In the genomic region with DNA sequence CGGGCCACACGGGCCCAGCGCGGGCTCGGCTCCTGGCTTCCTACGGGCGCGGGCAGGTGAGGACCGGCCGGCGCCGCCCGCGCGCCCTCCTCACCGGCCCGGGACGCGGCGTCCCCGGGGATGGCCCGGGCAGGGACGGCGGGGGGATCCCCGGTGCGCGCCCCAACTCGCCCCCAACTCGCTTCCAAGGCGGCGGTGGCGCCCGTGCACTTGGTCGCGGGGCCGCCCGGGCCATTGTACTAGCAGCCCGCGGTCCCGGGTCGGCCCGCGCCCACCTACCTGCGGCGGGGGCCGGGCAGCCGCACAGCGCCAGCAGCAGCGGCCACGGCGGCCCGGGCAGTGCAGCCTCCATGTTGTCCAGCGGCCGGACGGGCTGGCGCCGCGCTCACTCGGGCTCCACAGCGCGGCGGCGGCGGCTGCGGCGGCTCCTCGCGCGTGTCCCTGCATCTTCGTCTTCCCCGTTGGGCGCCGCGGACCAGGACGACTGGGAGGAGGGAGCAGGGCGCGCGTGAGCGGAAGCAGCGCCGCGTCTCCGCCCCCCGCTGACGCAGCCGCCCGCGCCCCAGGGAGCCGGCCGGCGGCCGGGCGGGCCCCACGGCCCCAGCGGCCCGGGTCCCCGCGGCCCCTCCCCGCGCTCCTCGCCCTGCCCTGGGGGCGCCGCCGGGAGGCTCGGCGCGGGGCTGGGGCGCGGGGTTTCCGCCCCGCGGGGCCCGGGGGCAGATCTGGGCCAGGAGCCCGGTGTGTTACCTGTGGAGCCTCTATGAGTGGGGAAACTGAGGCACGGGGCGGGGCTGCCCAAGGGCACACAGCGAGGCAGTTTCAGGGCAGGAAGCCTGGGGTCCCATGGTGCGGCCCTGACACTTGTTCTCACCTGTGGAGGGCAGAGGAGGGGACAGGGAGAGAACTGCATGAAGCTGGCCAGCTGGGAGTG, we compare ENCODE assay signal across 8 cellular contexts.
A peak's percentile ranks its signal among the peaks of the same experiment; 100 is the strongest.
DNase-seq lines count a peak whose midpoint lies in the region; ATAC-seq and TF ChIP-seq lines count a peak whose summit lies in the region.

No MANE protein-coding gene starts in this region.

- no peaks in the 10 kb centered on the region for H3K36me3 Mint-ChIP-seq in CD4-positive, alpha-beta memory T cell
- peaks cover 2% of the 10 kb centered on the region for H3K36me3 Mint-ChIP-seq in activated CD8-positive, alpha-beta T cell treated with anti-CD3 and anti-CD28 coated beads, Interleukin-2, amount 10 ng/mL, durations not matched to agents 7 days and 5 days (ENCODE audit: low read depth)

- CTCF ChIA-PET in CD4-positive, alpha-beta memory T cell (lab: Charles Lee; ENCODE audit: partially characterized antibody): no interaction called here
- CTCF ChIA-PET in activated CD8-positive, alpha-beta T cell treated with anti-CD3 and anti-CD28 coated beads, Interleukin-2, amount 10 ng/mL, durations not matched to agents 7 days and 5 days (lab: Charles Lee): interaction anchor here (1.2 kb wide), 1 partner anchor 42 kb away, joined by 3 read pairs; no protein-coding TSS in a partner anchor

- no peaks in the 10 kb centered on the region for H3K9me3 ChIP-seq in CD4-positive, alpha-beta memory T cell (ENCODE audit: control insufficient read depth in 1 of 2, low read length in 2 of 2)

- no peak for TF ChIP-seq CTCF in GM20000 (IDR thresholded peaks at IDR 0.05; ENCODE audit: extremely low read depth, missing control alignments)

- peak overlapping the region; percentile 76 to 87 (median 79) for H3K4me3 Mint-ChIP-seq in CD4-positive, alpha-beta memory T cell
- peak overlapping the region; percentile 88 for H3K4me3 Mint-ChIP-seq in activated CD8-positive, alpha-beta T cell treated with anti-CD3 and anti-CD28 coated beads, Interleukin-2, amount 10 ng/mL, durations not matched to agents 7 days and 5 days

- H3K9me3 Mint-ChIP-seq in CD4-positive, alpha-beta memory T cell: no peaks in the 10 kb centered on the region
- H3K9me3 Mint-ChIP-seq in activated CD8-positive, alpha-beta T cell treated with anti-CD3 and anti-CD28 coated beads, Interleukin-2, amount 10 ng/mL, durations not matched to agents 7 days and 5 days (ENCODE audit: insufficient read depth): no peaks in the 10 kb centered on the region

- H3K27me3 ChIP-seq in CD4-positive, alpha-beta memory T cell (ENCODE audit: insufficient read depth, low read length): no peaks in the 10 kb centered on the region

- intact Hi-C loops in CD4-positive, alpha-beta memory T cell (cut with micrococcal nuclease): loop anchor here (1.0 kb wide), 1 partner anchor 42 kb away; no protein-coding TSS in a partner anchor

- no peaks in the 10 kb centered on the region for H3K36me3 ChIP-seq in CD4-positive, alpha-beta memory T cell (ENCODE audit: insufficient read depth, low read length)

- H3K4me3 ChIP-seq in CD4-positive, alpha-beta memory T cell (ENCODE audit: low read length in 2 of 2): peak overlapping the region in 1 of 2 donors; percentile 41

- H3K4me1 ChIP-seq in CD4-positive, alpha-beta memory T cell (ENCODE audit: insufficient read depth, low read length): peaks cover 31% of the 10 kb centered on the region

- peak; percentile 88 for ATAC-seq in activated CD8-positive, alpha-beta T cell treated with anti-CD3 and anti-CD28 coated beads, Interleukin-2, amount 10 ng/mL, durations not matched to agents 7 days and 5 days

- DNase-seq in CD4-positive, alpha-beta memory T cell: peak; percentile 54 to 64 (median 64)
- DNase-seq in GM20000 (ENCODE audit: low spot score): peak; percentile 95
- peak; percentile 56 for DNase-seq in MV-4-11 (lab: John Stamatoyannopoulos, UW)
- peak; percentile 78 for DNase-seq in activated CD8-positive, alpha-beta T cell treated with anti-CD3 and anti-CD28 coated beads, Interleukin-2, amount 10 ng/mL, durations not matched to agents 7 days and 5 days
- peak; percentile 38 for DNase-seq in effector CD4-positive, alpha-beta T cell
- DNase-seq in medulla oblongata (ENCODE audit: extremely low spot score): peak; percentile 70
- peak; percentile 46 for DNase-seq in stimulated activated CD8-positive, alpha-beta memory T cell treated with anti-CD3 and anti-CD28 coated beads, Interleukin-12 subunit alpha, Interleukin-12 subunit beta, amount 100 ng/mL, for 1 hour (ENCODE audit: low read depth)
- no peak for DNase-seq in GOT3 (lab: John Stamatoyannopoulos, UW)

- H3K27ac Mint-ChIP-seq in CD4-positive, alpha-beta memory T cell: peak overlapping the region in 5 of 7 donors; percentile 53 to 83 (median 73)
- H3K27ac Mint-ChIP-seq in activated CD8-positive, alpha-beta T cell treated with anti-CD3 and anti-CD28 coated beads, Interleukin-2, amount 10 ng/mL, durations not matched to agents 7 days and 5 days: peak overlapping the region; percentile 65

- H3K4me1 Mint-ChIP-seq in CD4-positive, alpha-beta memory T cell: peaks cover 16 to 46% (median 29%) of the 10 kb centered on the region in 4 donors
- H3K4me1 Mint-ChIP-seq in activated CD8-positive, alpha-beta T cell treated with anti-CD3 and anti-CD28 coated beads, Interleukin-2, amount 10 ng/mL, durations not matched to agents 7 days and 5 days (ENCODE audit: low read depth): peaks cover 39% of the 10 kb centered on the region

- POLR2A ChIA-PET in CD4-positive, alpha-beta memory T cell (lab: Charles Lee; ENCODE audit: partially characterized antibody): no interaction called here
- POLR2A ChIA-PET in activated CD8-positive, alpha-beta T cell treated with anti-CD3 and anti-CD28 coated beads, Interleukin-2, amount 10 ng/mL, durations not matched to agents 7 days and 5 days (lab: Charles Lee): interaction anchor here (0.6 kb wide), 1 partner anchor 14 kb away, joined by 4 read pairs; no protein-coding TSS in a partner anchor

- peak overlapping the region; percentile 55 for H3K27ac ChIP-seq in CD4-positive, alpha-beta memory T cell (ENCODE audit: low read depth, low read length)

- H3K27me3 Mint-ChIP-seq in CD4-positive, alpha-beta memory T cell: no peaks in the 10 kb centered on the region
- H3K27me3 Mint-ChIP-seq in activated CD8-positive, alpha-beta T cell treated with anti-CD3 and anti-CD28 coated beads, Interleukin-2, amount 10 ng/mL, durations not matched to agents 7 days and 5 days (ENCODE audit: low read depth): no peaks in the 10 kb centered on the region
